14 cellular contexts compared by ENCODE assay signal in the genomic region with DNA sequence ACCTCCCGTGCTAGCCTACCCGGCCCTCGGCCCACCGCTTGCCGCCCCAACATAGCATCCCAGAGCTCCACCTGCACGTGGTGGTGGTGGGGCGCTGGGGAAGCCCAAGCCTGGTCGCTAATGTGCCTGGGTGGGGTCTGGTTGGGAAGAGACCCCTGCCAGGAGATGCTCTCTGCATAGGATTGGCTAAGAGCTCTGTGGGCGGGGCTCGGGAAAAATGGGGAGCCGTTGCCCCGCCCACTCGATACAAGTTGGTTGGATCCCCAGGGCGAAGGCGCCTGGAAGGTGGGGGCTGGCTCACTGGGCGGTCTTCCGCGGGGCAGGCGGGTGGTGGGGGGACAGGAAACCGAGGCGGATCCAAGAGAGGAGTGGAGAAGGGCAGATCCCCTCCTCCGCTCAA. TPM values are rescaled to one million over a fixed set of nuclear protein-coding genes. Genes with fewer than 3 reads are reported as not detected.
A peak's percentile ranks its signal among the peaks of the same experiment; 100 is the strongest.
DNase-seq lines count a peak whose midpoint lies in the region; ATAC-seq and TF ChIP-seq lines count a peak whose summit lies in the region.
"Had no signal": no experiment of that assay in that cellular context is flagged by ENCODE, and none has a peak within 500 bp of the region (broad histone marks: within the 10 kb centered on the region; RNA-seq: fewer than 3 reads in every experiment).

No MANE protein-coding gene starts in this region.

- no peak for TF ChIP-seq CTCF in left ventricle myocardium inferior (IDR thresholded peaks at IDR 0.05; ENCODE audit: borderline replicate concordance)
- no peak for TF ChIP-seq CTCF in vagina (IDR thresholded peaks at IDR 0.05)

- peaks cover 9% of the 10 kb centered on the region for H3K27me3 Mint-ChIP-seq in activated T-helper 2 cell treated with anti-CD3 and anti-CD28 coated beads, Interferon-gamma antibody, Interleukin-2, Interleukin-4, amounts not matched to agents 10 μg/mL and 5 μg/mL and 100 μg/mL, durations not matched to agents 14 hours and 24 hours and 36 hours (ENCODE audit: low read depth)

- H3K27ac ChIP-seq in left ventricle myocardium inferior (replicated peaks): peak overlapping the region; percentile 50
- no peak overlapping the region for H3K27ac ChIP-seq in vagina
- H3K27ac ChIP-seq: tibial nerve had no signal

- no peaks in the 10 kb centered on the region for H3K36me3 Mint-ChIP-seq in activated T-helper 2 cell treated with anti-CD3 and anti-CD28 coated beads, Interferon-gamma antibody, Interleukin-2, Interleukin-4, amounts not matched to agents 10 μg/mL and 5 μg/mL and 100 μg/mL, durations not matched to agents 14 hours and 24 hours and 36 hours (ENCODE audit: low read depth)

- peaks cover 4% of the 10 kb centered on the region for H3K4me1 Mint-ChIP-seq in activated T-helper 2 cell treated with anti-CD3 and anti-CD28 coated beads, Interferon-gamma antibody, Interleukin-2, Interleukin-4, amounts not matched to agents 10 μg/mL and 5 μg/mL and 100 μg/mL, durations not matched to agents 14 hours and 24 hours and 36 hours (ENCODE audit: low read depth)

- ATAC-seq in HG03175 (IDR thresholded peaks at IDR 0.05; ENCODE audit: unreplicated experiment) (no peak), GM18907 (IDR thresholded peaks at IDR 0.05; ENCODE audit: unreplicated experiment) (no peak)

- no peaks in the 10 kb centered on the region for H3K9me3 Mint-ChIP-seq in activated T-helper 2 cell treated with anti-CD3 and anti-CD28 coated beads, Interferon-gamma antibody, Interleukin-2, Interleukin-4, amounts not matched to agents 10 μg/mL and 5 μg/mL and 100 μg/mL, durations not matched to agents 14 hours and 24 hours and 36 hours
- H3K9me3 Mint-ChIP-seq: activated T-cell treated with anti-CD3 and anti-CD28 coated beads, Interleukin-2, amount 50 U/mL, for 24 hours had no signal

- H3K36me3 ChIP-seq in left ventricle myocardium inferior (no peaks in the 10 kb centered on the region), vagina (no peaks in the 10 kb centered on the region)
- H3K36me3 ChIP-seq: tibial nerve had no signal

- H3K4me1 ChIP-seq in left ventricle myocardium inferior (peaks cover 10% of the 10 kb centered on the region), vagina (peaks cover 7% of the 10 kb centered on the region)

- no peak overlapping the region for H3K27ac Mint-ChIP-seq in activated T-helper 2 cell treated with anti-CD3 and anti-CD28 coated beads, Interferon-gamma antibody, Interleukin-2, Interleukin-4, amounts not matched to agents 10 μg/mL and 5 μg/mL and 100 μg/mL, durations not matched to agents 14 hours and 24 hours and 36 hours
- H3K27ac Mint-ChIP-seq: activated T-cell treated with anti-CD3 and anti-CD28 coated beads, Interleukin-2, amount 50 U/mL, for 24 hours had no signal

- H3K4me3 ChIP-seq in left ventricle myocardium inferior: no peak overlapping the region
- H3K4me3 ChIP-seq in vagina: peak overlapping the region; percentile 7 to 24
- H3K4me3 ChIP-seq: tibial nerve had no signal

- no peaks in the 10 kb centered on the region for H3K9me3 ChIP-seq in left ventricle myocardium inferior (replicated peaks)
- H3K9me3 ChIP-seq in vagina: no peaks in the 10 kb centered on the region
- H3K9me3 ChIP-seq: tibial nerve had no signal

- peak overlapping the region; percentile 5 for H3K4me3 Mint-ChIP-seq in activated T-helper 2 cell treated with anti-CD3 and anti-CD28 coated beads, Interferon-gamma antibody, Interleukin-2, Interleukin-4, amounts not matched to agents 10 μg/mL and 5 μg/mL and 100 μg/mL, durations not matched to agents 14 hours and 24 hours and 36 hours (ENCODE audit: low read depth)
- H3K4me3 Mint-ChIP-seq: activated T-cell treated with anti-CD3 and anti-CD28 coated beads, Interleukin-2, amount 50 U/mL, for 24 hours had no signal

- DNase-seq in left ventricle myocardium inferior (no peak), cardiac septum (ENCODE audit: low spot score) (no peak), iPS-NIHi11 (ENCODE audit: low spot score) (peak; percentile 66), vagina (ENCODE audit: extremely low spot score in 2 of 2) (no peak)
- DNase-seq in activated T-helper 2 cell treated with anti-CD3 and anti-CD28 coated beads, Interferon-gamma antibody, Interleukin-2, Interleukin-4, amounts not matched to agents 10 μg/mL and 5 μg/mL and 100 μg/mL, durations not matched to agents 14 hours and 24 hours and 36 hours (ENCODE audit: low spot score): no peak
- no peak for DNase-seq in activated CD4-positive, CD25-positive, alpha-beta regulatory T cell treated with anti-CD3 and anti-CD28 coated beads, Interleukin-2, amount 50 U/mL, for 72 hours
- DNase-seq: DMS153, NCI-H2081 treated with DMSO at 0.1 percent for 48 hours, RPMI8226 had no signal

- no peak for TF ChIP-seq POLR2A in vagina (IDR thresholded peaks at IDR 0.05)

- peaks cover 25% of the 10 kb centered on the region for H3K27me3 ChIP-seq in left ventricle myocardium inferior (ENCODE audit: low read depth)
- no peaks in the 10 kb centered on the region for H3K27me3 ChIP-seq in vagina

- intact Hi-C loops in left ventricle myocardium inferior (cut with micrococcal nuclease) (loop anchor here (5.0 to 10.0 kb wide), 2 partner anchors 71 to 111 kb away; no protein-coding TSS in a partner anchor), cardiac septum (cut with DNase I) (loop anchor here (2.0 kb wide), 2 partner anchors 39 to 69 kb away; no protein-coding TSS in a partner anchor), vagina (cut with DNase I) (loop anchor here (5.0 to 10.0 kb wide), 2 partner anchors 34 to 71 kb away; a partner anchor contains a TSS)
- intact Hi-C loops in activated T-helper 2 cell treated with anti-CD3 and anti-CD28 coated beads, Interferon-gamma antibody, Interleukin-2, Interleukin-4, amounts not matched to agents 10 μg/mL and 5 μg/mL and 100 μg/mL, durations not matched to agents 14 hours and 24 hours and 36 hours (cut with micrococcal nuclease): loop anchor here (10.0 kb wide), 1 partner anchor 181 kb away; a partner anchor contains a TSS

RNA-seq across cellular contexts. Expression of a gene that starts 7.6 kb away (rescaled TPM):
- total RNA-seq in left ventricle myocardium inferior (0.88 TPM), cardiac septum (0.65 TPM), vagina (0.74 TPM)
- 0.07 and 0.11 TPM in 2 replicates for total RNA-seq in activated T-helper 2 cell treated with anti-CD3 and anti-CD28 coated beads, Interferon-gamma antibody, Interleukin-2, Interleukin-4, amounts not matched to agents 10 μg/mL and 5 μg/mL and 100 μg/mL, durations not matched to agents 14 hours and 24 hours and 36 hours
- total RNA-seq: HT1080 had no signal
